ENCODE assay signal across 11 cellular contexts in the genomic region with DNA sequence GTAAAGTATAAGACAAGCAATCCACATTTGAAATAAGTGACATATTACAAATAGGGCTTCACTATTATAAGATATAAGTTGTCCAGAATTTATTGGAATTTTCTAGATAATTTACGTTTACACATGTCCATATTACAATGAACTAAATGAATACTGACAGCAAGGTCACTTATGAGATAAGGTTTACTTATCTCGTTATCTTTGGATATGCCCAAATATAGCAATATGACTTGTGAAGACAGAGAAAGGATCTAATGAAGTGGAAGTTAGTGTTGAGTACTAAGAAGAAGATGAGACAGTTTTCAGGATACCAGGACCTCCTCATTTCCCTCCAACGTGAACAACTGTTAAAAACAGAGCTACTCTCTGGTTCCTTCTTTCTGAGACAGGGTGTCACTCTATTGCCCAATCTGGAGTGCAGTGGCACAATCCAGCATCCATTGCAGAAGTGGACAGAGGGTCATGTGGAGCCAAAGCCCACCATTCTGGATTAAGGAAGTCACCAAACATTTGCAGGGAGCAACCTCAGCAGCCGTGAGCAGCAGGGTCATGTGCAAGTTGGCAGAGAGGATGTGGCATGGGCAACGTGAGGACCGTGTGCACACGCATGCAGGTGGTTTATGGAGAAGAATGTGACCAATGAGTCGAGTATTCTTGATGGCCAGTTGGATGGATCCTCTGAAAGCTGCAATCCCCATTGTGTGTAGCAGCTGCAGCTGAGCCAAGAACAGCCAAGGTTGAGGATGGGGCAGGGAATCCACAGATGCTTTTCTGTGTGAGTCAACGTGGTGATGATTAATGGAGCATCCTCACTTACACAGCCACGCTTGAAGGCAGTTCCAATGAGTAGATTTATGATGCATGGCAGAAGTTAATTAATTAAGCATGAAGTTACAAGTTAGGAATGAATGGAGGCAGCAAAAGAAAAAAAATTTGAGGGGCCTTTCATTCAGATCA.
DNase-seq lines count a peak whose midpoint lies in the region; ATAC-seq, FAIRE-seq and TF ChIP-seq lines count a peak whose summit lies in the region.
"Had no signal": no experiment of that assay in that cellular context is flagged by ENCODE, and none has a peak within 500 bp of the region (broad histone marks: within the 10 kb centered on the region; RNA-seq: fewer than 3 reads in every experiment).

No MANE protein-coding gene starts in this region.

- TF ChIP-seq POLR2A in H54 (IDR thresholded peaks at IDR 0.05; ENCODE audit: low read depth, low read length): no peak

- peak; percentile 18 for DNase-seq in A673 (ENCODE audit: low spot score)
- peak; percentile 24 for DNase-seq in H54 (ENCODE audit: insufficient read length, low spot score)
- peak; percentile 54 for DNase-seq in RKO (ENCODE audit: low spot score)
- peak; percentile 89 to 93 for DNase-seq in foreskin fibroblast
- no peak for DNase-seq in activated CD4-positive, alpha-beta memory T cell treated with anti-CD3 and anti-CD28 coated beads for 36 hours
- DNase-seq in NCI-H524 treated with DMSO at 0.1 percent for 48 hours (lab: John Stamatoyannopoulos, UW): no peak
- DNase-seq: NCI-H526 had no signal

- H3K27ac Mint-ChIP-seq in activated CD4-positive, alpha-beta memory T cell treated with anti-CD3 and anti-CD28 coated beads for 36 hours: no peak overlapping the region

- H3K4me3 Mint-ChIP-seq in activated CD4-positive, alpha-beta memory T cell treated with anti-CD3 and anti-CD28 coated beads for 36 hours: no peak overlapping the region
- H3K4me3 Mint-ChIP-seq: WTC11 had no signal

- ATAC-seq in HG03521 (IDR thresholded peaks at IDR 0.05; ENCODE audit: unreplicated experiment) (no peak), GM21576 (IDR thresholded peaks at IDR 0.05; ENCODE audit: unreplicated experiment) (no peak)
- ATAC-seq: body of pancreas, WTC11 had no signal

- no peaks in the 10 kb centered on the region for H3K27me3 ChIP-seq in A673 (replicated peaks; ENCODE audit: insufficient read depth, low read depth, low read length, poor library complexity)
- H3K27me3 ChIP-seq: body of pancreas had no signal

- H3K36me3 ChIP-seq in A673 (ENCODE audit: insufficient read depth, low read length, poor library complexity, severe bottlenecking): peaks cover 11% of the 10 kb centered on the region

- no peaks in the 10 kb centered on the region for H3K9me3 Mint-ChIP-seq in activated CD4-positive, alpha-beta memory T cell treated with anti-CD3 and anti-CD28 coated beads for 36 hours

- H3K27me3 Mint-ChIP-seq in activated CD4-positive, alpha-beta memory T cell treated with anti-CD3 and anti-CD28 coated beads for 36 hours: no peaks in the 10 kb centered on the region

- no peak overlapping the region for H3K4me3 ChIP-seq in A673 (ENCODE audit: low read depth, low read length, poor library complexity, severe bottlenecking)
- no peak overlapping the region for H3K4me3 ChIP-seq in foreskin fibroblast (ENCODE audit: low read depth in 1 of 2, low read length in 2 of 2)
- H3K4me3 ChIP-seq: body of pancreas had no signal

- intact Hi-C loops in A673 (cut with micrococcal nuclease; ENCODE audit: unreplicated experiment): no loop called here
- intact Hi-C loops in activated CD4-positive, alpha-beta memory T cell treated with anti-CD3 and anti-CD28 coated beads for 36 hours (cut with micrococcal nuclease): no loop called here

- POLR2A ChIA-PET in A673 (lab: Charles Lee; ENCODE audit: low non-redundant PET): no interaction called here
- POLR2A ChIA-PET in activated CD4-positive, alpha-beta memory T cell treated with anti-CD3 and anti-CD28 coated beads for 36 hours (lab: Charles Lee): no interaction called here

- BruUV-seq in A673 (replicated peaks; lab: Mats Ljungman, UMichigan): no TSS peak

- peak; percentile 93 for FAIRE-seq in H54 (lab: Jason Lieb, UNC)

- no peak overlapping the region for H3K27ac ChIP-seq in A673 (ENCODE audit: low read depth, low read length, poor library complexity, severe bottlenecking)
- H3K27ac ChIP-seq: body of pancreas had no signal

- no peaks in the 10 kb centered on the region for H3K9me3 ChIP-seq in A673 (ENCODE audit: low read depth, low read length, poor library complexity, severe bottlenecking)
- H3K9me3 ChIP-seq: body of pancreas had no signal

- H3K4me1 ChIP-seq in A673 (ENCODE audit: insufficient read depth, low read length, poor library complexity, severe bottlenecking): no peaks in the 10 kb centered on the region
- H3K4me1 ChIP-seq: body of pancreas had no signal

- CTCF ChIA-PET in A673 (lab: Charles Lee): no interaction called here
- CTCF ChIA-PET in activated CD4-positive, alpha-beta memory T cell treated with anti-CD3 and anti-CD28 coated beads for 36 hours (lab: Charles Lee): no interaction called here

- no peaks in the 10 kb centered on the region for H3K4me1 Mint-ChIP-seq in activated CD4-positive, alpha-beta memory T cell treated with anti-CD3 and anti-CD28 coated beads for 36 hours (ENCODE audit: low read depth)
- H3K4me1 Mint-ChIP-seq: WTC11 had no signal

- TF ChIP-seq CTCF in A673 (conservative IDR thresholded peaks at IDR 0.05; ENCODE audit: low read depth, low read length) (no peak), foreskin fibroblast (IDR thresholded peaks at IDR 0.05; ENCODE audit: low read depth, low read length) (no peak)

- H3K36me3 Mint-ChIP-seq in activated CD4-positive, alpha-beta memory T cell treated with anti-CD3 and anti-CD28 coated beads for 36 hours: peaks cover 20% of the 10 kb centered on the region

Comparison
In these comparisons a context has a peak if more than half of its experiments do, and no peak if none do; other contexts are left out.
1. DNase-seq: peak in A673 (single experiment), H54 (single experiment), RKO (single experiment) and foreskin fibroblast (2 of 2); none in activated CD4-positive, alpha-beta memory T cell treated with anti-CD3 and anti-CD28 coated beads for 36 hours (single experiment) and NCI-H524 treated with DMSO at 0.1 percent for 48 hours (single experiment).